Comparison of ENCODE assay signal across 30 cellular contexts in genomic region chr5:96250782-96251181, GRCh38.
"Had no signal": no experiment of that assay in that cellular context is flagged by ENCODE, and none has a peak within 500 bp of the region (broad histone marks: within the 10 kb centered on the region; RNA-seq: fewer than 3 reads in every experiment).

No MANE protein-coding gene starts in this region.

- H3K27ac ChIP-seq: neutrophil, ovary, parathyroid adenoma, psoas muscle, skin epidermis, stomach, thoracic aorta, tibial nerve, upper lobe of left lung, vagina had no signal

- H3K27me3 ChIP-seq: neutrophil, ovary, stomach, thyroid gland, tibial nerve, upper lobe of left lung, vagina had no signal

- H3K4me1 ChIP-seq: parathyroid adenoma, psoas muscle, tibial nerve had no signal

- H3K4me3 ChIP-seq: ovary, psoas muscle, skin epidermis, stomach, thoracic aorta, thyroid gland, tibial nerve, upper lobe of left lung, vagina had no signal

- H3K9me3 Mint-ChIP-seq: naive thymus-derived CD8-positive, alpha-beta T cell; natural killer cell treated with Interleukin-12 subunit alpha and Interleukin-12 subunit beta and Interleukin-15 and Interleukin-18, amount 100 ng/mL, for 72 hours; nephron progenitor cell; neural crest cell; stimulated activated effector memory CD8-positive, alpha-beta T cell treated with anti-CD3 and anti-CD28 coated beads, Interleukin-12 subunit alpha, Interleukin-12 subunit beta, amount 100 ng/mL, for 72 hours; stimulated activated naive B cell treated with anti-CD40 and anti-IgM and Interleukin-4, amounts not matched to agents 10 μg/mL and 1 μg/mL and 100 μg/mL, for 72 hours; stimulated activated naive CD8-positive, alpha-beta T cell treated with anti-CD3 and anti-CD28 coated beads, Interleukin-15, Interleukin-2, amounts not matched to agents 100 ng/mL and 50 ng/mL, for 24 hours had no signal

- FAIRE-seq: urothelium cell line had no signal

- H3K36me3 Mint-ChIP-seq: naive thymus-derived CD8-positive, alpha-beta T cell; natural killer cell treated with Interleukin-12 subunit alpha and Interleukin-12 subunit beta and Interleukin-15 and Interleukin-18, amount 100 ng/mL, for 72 hours; stimulated activated effector memory CD8-positive, alpha-beta T cell treated with anti-CD3 and anti-CD28 coated beads, Interleukin-12 subunit alpha, Interleukin-12 subunit beta, amount 100 ng/mL, for 72 hours; stimulated activated naive B cell treated with anti-CD40 and anti-IgM and Interleukin-4, amounts not matched to agents 10 μg/mL and 1 μg/mL and 100 μg/mL, for 72 hours had no signal

- H3K27ac Mint-ChIP-seq: naive thymus-derived CD8-positive, alpha-beta T cell; natural killer cell treated with Interleukin-12 subunit alpha and Interleukin-12 subunit beta and Interleukin-15 and Interleukin-18, amount 100 ng/mL, for 72 hours; nephron progenitor cell; progenitor cell of endocrine pancreas; stimulated activated effector memory CD8-positive, alpha-beta T cell treated with anti-CD3 and anti-CD28 coated beads, Interleukin-12 subunit alpha, Interleukin-12 subunit beta, amount 100 ng/mL, for 72 hours; stimulated activated naive B cell treated with anti-CD40 and anti-IgM and Interleukin-4, amounts not matched to agents 10 μg/mL and 1 μg/mL and 100 μg/mL, for 72 hours; stimulated activated naive CD8-positive, alpha-beta T cell treated with anti-CD3 and anti-CD28 coated beads, Interleukin-15, Interleukin-2, amounts not matched to agents 100 ng/mL and 50 ng/mL, for 24 hours had no signal

- H3K79me2 ChIP-seq: parathyroid adenoma had no signal

- H3K27me3 Mint-ChIP-seq: progenitor cell of endocrine pancreas had no signal

- H3K36me3 ChIP-seq: neutrophil, ovary, stomach, thoracic aorta, thyroid gland, tibial nerve, upper lobe of left lung, vagina had no signal

- H2AFZ ChIP-seq: parathyroid adenoma had no signal

- H3K9ac ChIP-seq: parathyroid adenoma had no signal

- H3K9me3 ChIP-seq: neutrophil, ovary, psoas muscle, stomach, thoracic aorta, thyroid gland, upper lobe of left lung, vagina had no signal

- H3K4me3 Mint-ChIP-seq: naive thymus-derived CD8-positive, alpha-beta T cell; natural killer cell treated with Interleukin-12 subunit alpha and Interleukin-12 subunit beta and Interleukin-15 and Interleukin-18, amount 100 ng/mL, for 72 hours; nephron progenitor cell; neural crest cell; stimulated activated effector memory CD8-positive, alpha-beta T cell treated with anti-CD3 and anti-CD28 coated beads, Interleukin-12 subunit alpha, Interleukin-12 subunit beta, amount 100 ng/mL, for 72 hours; stimulated activated naive B cell treated with anti-CD40 and anti-IgM and Interleukin-4, amounts not matched to agents 10 μg/mL and 1 μg/mL and 100 μg/mL, for 72 hours; stimulated activated naive CD8-positive, alpha-beta T cell treated with anti-CD3 and anti-CD28 coated beads, Interleukin-15, Interleukin-2, amounts not matched to agents 100 ng/mL and 50 ng/mL, for 24 hours had no signal

- H3K4me1 Mint-ChIP-seq: naive thymus-derived CD8-positive, alpha-beta T cell; stimulated activated effector memory CD8-positive, alpha-beta T cell treated with anti-CD3 and anti-CD28 coated beads, Interleukin-12 subunit alpha, Interleukin-12 subunit beta, amount 100 ng/mL, for 72 hours; stimulated activated naive B cell treated with anti-CD40 and anti-IgM and Interleukin-4, amounts not matched to agents 10 μg/mL and 1 μg/mL and 100 μg/mL, for 72 hours had no signal

- DNase-seq: naive thymus-derived CD8-positive, alpha-beta T cell; nephron progenitor cell; nucleus accumbens; ovary; posterior cingulate gyrus; psoas muscle; right cardiac atrium; stimulated activated CD4-positive, alpha-beta T cell treated with anti-CD3 and anti-CD28 coated beads, Interleukin-15, amount 100 ng/mL, for 24 hours; stimulated activated CD4-positive, alpha-beta T cell treated with anti-CD3 and anti-CD28 coated beads, Interleukin-2, amount 100 ng/mL, for 24 hours; stimulated activated CD4-positive, alpha-beta T cell treated with anti-CD3 and anti-CD28 coated beads, Interleukin-2, amount 100 ng/mL, for 48 hours; stimulated activated CD4-positive, alpha-beta T cell treated with anti-CD3 and anti-CD28 coated beads, Interleukin-4, amount 100 ng/mL, for 24 hours; stimulated activated naive B cell treated with anti-CD40 and anti-IgM and Interleukin-4, amounts not matched to agents 10 μg/mL and 1 μg/mL and 100 μg/mL, for 72 hours; stimulated activated naive CD4-positive, alpha-beta T cell treated with Interleukin-2 at 50 U/mL for 16 hours; stomach; thyroid gland; trophoblast cell; upper lobe of left lung had no signal

- ATAC-seq: naive thymus-derived CD8-positive, alpha-beta T cell; natural killer cell treated with Interleukin-12 subunit alpha and Interleukin-12 subunit beta and Interleukin-15 and Interleukin-18, amount 100 ng/mL, for 72 hours; psoas muscle; right cardiac atrium; sciatic nerve; stimulated activated effector memory CD8-positive, alpha-beta T cell treated with anti-CD3 and anti-CD28 coated beads, Interleukin-12 subunit alpha, Interleukin-12 subunit beta, amount 100 ng/mL, for 72 hours; stimulated activated naive B cell treated with anti-CD40 and anti-IgM and Interleukin-4, amounts not matched to agents 10 μg/mL and 1 μg/mL and 100 μg/mL, for 72 hours had no signal
